Comparison of ENCODE assay signal across 8 cellular contexts in genomic region chr10:125521721-125522680, GRCh38.
DNase-seq lines count a peak whose midpoint lies in the region; ATAC-seq and TF ChIP-seq lines count a peak whose summit lies in the region.

No MANE protein-coding gene starts in this region.

- intact Hi-C loops in lower lobe of right lung (cut with DNase I): no loop called here
- intact Hi-C loops in aorta (cut with DNase I): no loop called here

- H3K36me3 Mint-ChIP-seq in WTC11: peaks cover 20% of the 10 kb centered on the region

- 0 out of 2 replicates have a peak, but pooled peaks cover 2% of the 10 kb centered on the region for H3K4me1 Mint-ChIP-seq in WTC11

- no peak overlapping the region for H3K27ac Mint-ChIP-seq in WTC11

- H3K9me3 ChIP-seq in lower lobe of right lung (no peaks in the 10 kb centered on the region), aorta (ENCODE audit: control insufficient read depth, low read length) (peaks cover 1% of the 10 kb centered on the region)

- CTCF ChIA-PET in WTC11 (lab: Charles Lee): interaction anchor here (0.6 to 1.6 kb wide), 41 partner anchors 9 to 1357 kb away, joined by 3 to 14 read pairs (median 4); partner anchors contain the start of gene EDRF1

- WGBS in aorta, 2 donors: 44 to 49% methylated on average over 16 to 17 of the region's 17 CpGs

- H3K4me3 Mint-ChIP-seq in WTC11: no peak overlapping the region

- POLR2A ChIA-PET in WTC11 (lab: Charles Lee): interaction anchor here (0.6 kb wide), 1 partner anchor 111 kb away, joined by 3 read pairs; no protein-coding TSS in a partner anchor

- TF ChIP-seq CTCF in 22Rv1 (IDR thresholded peaks at IDR 0.05) (peak; percentile 96), GM12872 (IDR thresholded peaks at IDR 0.05; ENCODE audit: insufficient read depth, low read depth, low read length) (peak; percentile 86), WTC11 (IDR thresholded peaks at IDR 0.05) (peak; percentile 93), lower lobe of right lung (IDR thresholded peaks at IDR 0.05) (peak; percentile 56)

- H3K36me3 ChIP-seq in lower lobe of right lung (no peaks in the 10 kb centered on the region), aorta (ENCODE audit: control insufficient read depth in 1 of 2, insufficient read depth in 2 of 2, low read length in 1 of 2) (no peaks in the 10 kb centered on the region)

- H3K27ac ChIP-seq in 22Rv1 (no peak overlapping the region), lower lobe of right lung (no peak overlapping the region), aorta (ENCODE audit: low read depth in 1 of 2, low read length in 2 of 2) (no peak overlapping the region)

- H3K27me3 ChIP-seq in lower lobe of right lung (ENCODE audit: low read depth): no peaks in the 10 kb centered on the region
- H3K27me3 ChIP-seq in aorta (ENCODE audit: control insufficient read depth in 1 of 2, insufficient read depth in 2 of 2, low read length in 1 of 2): no peaks in the 10 kb centered on the region

- DNase-seq in WTC11 (ENCODE audit: low spot score): peak; percentile 89
- no peak for DNase-seq in lower lobe of right lung
- DNase-seq in aorta: no peak
- no peak for DNase-seq in COR-L47 (lab: John Stamatoyannopoulos, UW)
- no peak for DNase-seq in effector CD8-positive, alpha-beta T cell (lab: John Stamatoyannopoulos, UW)

- peak; percentile 81 for ATAC-seq in HG03159 (IDR thresholded peaks at IDR 0.05; ENCODE audit: unreplicated experiment)
- peak; percentile 100 for ATAC-seq in WTC11
- no peak for ATAC-seq in lower lobe of right lung
- ATAC-seq in aorta (ENCODE audit: low FRiP score): no peak

- H3K4me1 ChIP-seq in lower lobe of right lung (no peaks in the 10 kb centered on the region), aorta (ENCODE audit: control insufficient read depth in 1 of 2, insufficient read depth in 2 of 2, low read length in 2 of 2) (no peaks in the 10 kb centered on the region)

- H3K27me3 Mint-ChIP-seq in WTC11 (ENCODE audit: low read depth): no peaks in the 10 kb centered on the region; the same call in 1 of the 2 replicates

- peaks cover 37% of the 10 kb centered on the region for H3K9me3 Mint-ChIP-seq in WTC11

- H3K4me3 ChIP-seq in lower lobe of right lung: no peak overlapping the region
- H3K4me3 ChIP-seq in aorta (ENCODE audit: low read length in 2 of 2): no peak overlapping the region

TF ChIP-seq in WTC11, 78 proteins besides CTCF, POLR2A, EP300 and RAD21:
- TF ChIP-seq USF1 (CRISPR knock-in tag; IDR thresholded peaks at IDR 0.05) (0 out of 2 replicates have a peak, but pooled peaks have one; percentile 18), USF2 (CRISPR knock-in tag; IDR thresholded peaks at IDR 0.05) (peak; percentile 46; the same call in 1 of the 2 replicates), SOX15 (CRISPR knock-in tag; IDR thresholded peaks at IDR 0.05) (no peak), MAX (CRISPR knock-in tag; IDR thresholded peaks at IDR 0.05) (peak; percentile 68; the same call in 1 of the 2 replicates), ZNF423 (CRISPR knock-in tag; IDR thresholded peaks at IDR 0.05) (peak; percentile 25; the same call in 1 of the 2 replicates), FOXP4 (CRISPR knock-in tag; IDR thresholded peaks at IDR 0.05) (no peak), ETV6 (CRISPR knock-in tag; IDR thresholded peaks at IDR 0.05) (peak; percentile 54; the same call in 1 of the 2 replicates)

Comparison
In these comparisons a context has a peak if more than half of its experiments do, and no peak if none do; other contexts are left out.
1. ATAC-seq: peak in HG03159 (single experiment) and WTC11 (single experiment); none in lower lobe of right lung (0 of 2) and aorta (single experiment).
2. Peak in every context shown above with its lines, with median percentiles within 50 percentile points of each other: CTCF ChIP-seq.